In genomic region chr10:70478191-70479160, GRCh38 we compare ENCODE assay signal across 1 cellular context.
A peak's percentile ranks its signal among the peaks of the same experiment; 100 is the strongest.
TF ChIP-seq lines count a peak whose summit lies in the region.

PALD1 (plus strand) TSS chr10:70478767; CDS start chr10:70525952, 47,185 bp downstream.

TF ChIP-seq in HEK293, 187 proteins besides CTCF, POLR2A, EP300 and RAD21 (continued from another document and continues in another):
- TF ChIP-seq PATZ1 (tag by site-specific recombination; IDR thresholded peaks at IDR 0.05), result peak; percentile 28; the same call in 1 of the 2 replicates
- TF ChIP-seq KLF7 (tag by site-specific recombination; IDR thresholded peaks at IDR 0.05; ENCODE audit: borderline replicate concordance), result peak; percentile 22; the same call in 1 of the 2 replicates
- no peak for TF ChIP-seq SCRT2 (tag by site-specific recombination; IDR thresholded peaks at IDR 0.05)
- no peak for TF ChIP-seq ZNF548 (tag by site-specific recombination; IDR thresholded peaks at IDR 0.05)
- TF ChIP-seq ZNF24 (tag by site-specific recombination; IDR thresholded peaks at IDR 0.05), result no peak
- no peak for TF ChIP-seq MYNN (tag by site-specific recombination; IDR thresholded peaks at IDR 0.05; ENCODE audit: borderline replicate concordance)
- TF ChIP-seq OVOL3 (tag by site-specific recombination; IDR thresholded peaks at IDR 0.05), result no peak
- no peak for TF ChIP-seq FEZF1 (tag by site-specific recombination; IDR thresholded peaks at IDR 0.05)
- no peak for TF ChIP-seq ZBTB1 (tag by site-specific recombination; IDR thresholded peaks at IDR 0.05)
- TF ChIP-seq ZNF621 (tag by site-specific recombination; IDR thresholded peaks at IDR 0.05), result no peak
- TF ChIP-seq ZNF639 (tag by site-specific recombination; IDR thresholded peaks at IDR 0.05), result no peak
- TF ChIP-seq ZBTB8A (tag by site-specific recombination; IDR thresholded peaks at IDR 0.05), result peak; percentile 94
- TF ChIP-seq YY2 (tag by site-specific recombination; IDR thresholded peaks at IDR 0.05), result no peak
- TF ChIP-seq GLI2 (tag by site-specific recombination; IDR thresholded peaks at IDR 0.05; ENCODE audit: borderline replicate concordance, low read depth), result no peak
- TF ChIP-seq HIC1 (tag by site-specific recombination; IDR thresholded peaks at IDR 0.05), result no peak
- no peak for TF ChIP-seq ZNF140 (tag by site-specific recombination; IDR thresholded peaks at IDR 0.05)
- TF ChIP-seq ZNF248 (tag by site-specific recombination; IDR thresholded peaks at IDR 0.05), result no peak
- TF ChIP-seq HOXA7 (CRISPR knock-in tag; IDR thresholded peaks at IDR 0.05; ENCODE audit: borderline replicate concordance), result no peak
- no peak for TF ChIP-seq PRDM2 (tag by site-specific recombination; IDR thresholded peaks at IDR 0.05; ENCODE audit: borderline replicate concordance)
- TF ChIP-seq ZNF175 (tag by site-specific recombination; IDR thresholded peaks at IDR 0.05), result no peak
- TF ChIP-seq ZNF202 (tag by site-specific recombination; IDR thresholded peaks at IDR 0.05; ENCODE audit: borderline replicate concordance), result no peak
- no peak for TF ChIP-seq ZXDB (tag by site-specific recombination; IDR thresholded peaks at IDR 0.05)
- no peak for TF ChIP-seq ZNF37A (tag by site-specific recombination; IDR thresholded peaks at IDR 0.05)
- no peak for TF ChIP-seq ZNF391 (tag by site-specific recombination; IDR thresholded peaks at IDR 0.05; ENCODE audit: borderline replicate concordance, low read depth)
- no peak for TF ChIP-seq ZNF580 (tag by site-specific recombination; IDR thresholded peaks at IDR 0.05)
- TF ChIP-seq ZNF677 (tag by site-specific recombination; IDR thresholded peaks at IDR 0.05), result 0 out of 2 replicates have a peak, but pooled peaks have one; percentile 32
- no peak for TF ChIP-seq ZNF324 (tag by site-specific recombination; IDR thresholded peaks at IDR 0.05)
- TF ChIP-seq, protein P1, sequence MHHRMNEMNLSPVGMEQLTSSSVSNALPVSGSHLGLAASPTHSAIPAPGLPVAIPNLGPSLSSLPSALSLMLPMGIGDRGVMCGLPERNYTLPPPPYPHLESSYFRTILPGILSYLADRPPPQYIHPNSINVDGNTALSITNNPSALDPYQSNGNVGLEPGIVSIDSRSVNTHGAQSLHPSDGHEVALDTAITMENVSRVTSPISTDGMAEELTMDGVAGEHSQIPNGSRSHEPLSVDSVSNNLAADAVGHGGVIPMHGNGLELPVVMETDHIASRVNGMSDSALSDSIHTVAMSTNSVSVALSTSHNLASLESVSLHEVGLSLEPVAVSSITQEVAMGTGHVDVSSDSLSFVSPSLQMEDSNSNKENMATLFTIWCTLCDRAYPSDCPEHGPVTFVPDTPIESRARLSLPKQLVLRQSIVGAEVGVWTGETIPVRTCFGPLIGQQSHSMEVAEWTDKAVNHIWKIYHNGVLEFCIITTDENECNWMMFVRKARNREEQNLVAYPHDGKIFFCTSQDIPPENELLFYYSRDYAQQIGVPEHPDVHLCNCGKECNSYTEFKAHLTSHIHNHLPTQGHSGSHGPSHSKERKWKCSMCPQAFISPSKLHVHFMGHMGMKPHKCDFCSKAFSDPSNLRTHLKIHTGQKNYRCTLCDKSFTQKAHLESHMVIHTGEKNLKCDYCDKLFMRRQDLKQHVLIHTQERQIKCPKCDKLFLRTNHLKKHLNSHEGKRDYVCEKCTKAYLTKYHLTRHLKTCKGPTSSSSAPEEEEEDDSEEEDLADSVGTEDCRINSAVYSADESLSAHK (tag by site-specific recombination; IDR thresholded peaks at IDR 0.05), result no peak
- TF ChIP-seq BCL11B (tag by site-specific recombination; IDR thresholded peaks at IDR 0.05; ENCODE audit: low read depth), result no peak
- TF ChIP-seq, protein P2, sequence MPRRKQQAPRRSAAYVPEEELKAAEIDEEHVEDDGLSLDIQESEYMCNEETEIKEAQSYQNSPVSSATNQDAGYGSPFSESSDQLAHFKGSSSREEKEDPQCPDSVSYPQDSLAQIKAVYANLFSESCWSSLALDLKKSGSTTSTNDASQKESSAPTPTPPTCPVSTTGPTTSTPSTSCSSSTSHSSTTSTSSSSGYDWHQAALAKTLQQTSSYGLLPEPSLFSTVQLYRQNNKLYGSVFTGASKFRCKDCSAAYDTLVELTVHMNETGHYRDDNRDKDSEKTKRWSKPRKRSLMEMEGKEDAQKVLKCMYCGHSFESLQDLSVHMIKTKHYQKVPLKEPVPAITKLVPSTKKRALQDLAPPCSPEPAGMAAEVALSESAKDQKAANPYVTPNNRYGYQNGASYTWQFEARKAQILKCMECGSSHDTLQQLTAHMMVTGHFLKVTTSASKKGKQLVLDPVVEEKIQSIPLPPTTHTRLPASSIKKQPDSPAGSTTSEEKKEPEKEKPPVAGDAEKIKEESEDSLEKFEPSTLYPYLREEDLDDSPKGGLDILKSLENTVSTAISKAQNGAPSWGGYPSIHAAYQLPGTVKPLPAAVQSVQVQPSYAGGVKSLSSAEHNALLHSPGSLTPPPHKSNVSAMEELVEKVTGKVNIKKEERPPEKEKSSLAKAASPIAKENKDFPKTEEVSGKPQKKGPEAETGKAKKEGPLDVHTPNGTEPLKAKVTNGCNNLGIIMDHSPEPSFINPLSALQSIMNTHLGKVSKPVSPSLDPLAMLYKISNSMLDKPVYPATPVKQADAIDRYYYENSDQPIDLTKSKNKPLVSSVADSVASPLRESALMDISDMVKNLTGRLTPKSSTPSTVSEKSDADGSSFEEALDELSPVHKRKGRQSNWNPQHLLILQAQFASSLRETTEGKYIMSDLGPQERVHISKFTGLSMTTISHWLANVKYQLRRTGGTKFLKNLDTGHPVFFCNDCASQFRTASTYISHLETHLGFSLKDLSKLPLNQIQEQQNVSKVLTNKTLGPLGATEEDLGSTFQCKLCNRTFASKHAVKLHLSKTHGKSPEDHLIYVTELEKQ (tag by site-specific recombination; IDR thresholded peaks at IDR 0.05; ENCODE audit: borderline replicate concordance), result no peak
- no peak for TF ChIP-seq ZNF76 (tag by site-specific recombination; IDR thresholded peaks at IDR 0.05; ENCODE audit: borderline replicate concordance, low read depth)
- no peak for TF ChIP-seq KLF10 (tag by site-specific recombination; IDR thresholded peaks at IDR 0.05)
- no peak for TF ChIP-seq ZBTB48 (tag by site-specific recombination; IDR thresholded peaks at IDR 0.05)
- TF ChIP-seq ZNF394 (tag by site-specific recombination; IDR thresholded peaks at IDR 0.05; ENCODE audit: borderline replicate concordance), result no peak
- TF ChIP-seq, protein P3, sequence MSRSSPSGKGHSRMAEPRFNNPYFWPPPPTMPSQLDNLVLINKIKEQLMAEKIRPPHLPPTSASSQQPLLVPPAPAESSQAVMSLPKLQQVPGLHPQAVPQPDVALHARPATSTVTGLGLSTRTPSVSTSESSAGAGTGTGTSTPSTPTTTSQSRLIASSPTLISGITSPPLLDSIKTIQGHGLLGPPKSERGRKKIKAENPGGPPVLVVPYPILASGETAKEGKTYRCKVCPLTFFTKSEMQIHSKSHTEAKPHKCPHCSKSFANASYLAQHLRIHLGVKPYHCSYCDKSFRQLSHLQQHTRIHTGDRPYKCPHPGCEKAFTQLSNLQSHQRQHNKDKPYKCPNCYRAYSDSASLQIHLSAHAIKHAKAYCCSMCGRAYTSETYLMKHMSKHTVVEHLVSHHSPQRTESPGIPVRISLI (tag by site-specific recombination; IDR thresholded peaks at IDR 0.05), result no peak
- no peak for TF ChIP-seq ZNF488 (tag by site-specific recombination; IDR thresholded peaks at IDR 0.05)
- TF ChIP-seq ZNF658 (tag by site-specific recombination; IDR thresholded peaks at IDR 0.05), result no peak
